Comparison of ENCODE assay signal across 1 cellular context in genomic region chr17:44039829-44040635, GRCh38.
TF ChIP-seq lines count a peak whose summit lies in the region.

No MANE protein-coding gene starts in this region.

TF ChIP-seq in GM12878, 131 proteins besides CTCF, POLR2A, EP300 and RAD21:
- no peak for TF ChIP-seq EZH2 (IDR thresholded peaks at IDR 0.05; ENCODE audit: borderline replicate concordance, control insufficient read depth, low read depth, low read length)
- no peak for TF ChIP-seq ETV6 (conservative IDR thresholded peaks at IDR 0.05 in 1 of 2, IDR thresholded peaks at IDR 0.05 in 1 of 2; ENCODE audit: borderline replicate concordance in 1 of 2, low read depth in 1 of 2)
- no peak for TF ChIP-seq RFX5 (IDR thresholded peaks at IDR 0.05; ENCODE audit: low read depth, low read length)
- TF ChIP-seq ZNF24 (IDR thresholded peaks at IDR 0.05), result no peak
- no peak for TF ChIP-seq YY1 (IDR thresholded peaks at IDR 0.05; ENCODE audit: low read depth, low read length)
- TF ChIP-seq MXI1 (IDR thresholded peaks at IDR 0.05; ENCODE audit: low read depth, low read length), result no peak
- TF ChIP-seq CEBPB (IDR thresholded peaks at IDR 0.05; ENCODE audit: borderline replicate concordance in 1 of 2, low read depth in 2 of 2, low read length in 2 of 2), result no peak
- TF ChIP-seq SMC3 (IDR thresholded peaks at IDR 0.05; ENCODE audit: borderline replicate concordance, low read length), result no peak
- no peak for TF ChIP-seq NRF1 (conservative IDR thresholded peaks at IDR 0.05; ENCODE audit: low read depth, low read length)
- TF ChIP-seq BCL3 (IDR thresholded peaks at IDR 0.05; ENCODE audit: borderline replicate concordance, insufficient read depth, low read depth, low read length, poor library complexity, severe bottlenecking), result no peak
- TF ChIP-seq TBL1XR1 (IDR thresholded peaks at IDR 0.05; ENCODE audit: low read depth, low read length), result no peak
- TF ChIP-seq CREB1 (IDR thresholded peaks at IDR 0.05; ENCODE audit: low read depth), result no peak
- TF ChIP-seq ZNF217 (IDR thresholded peaks at IDR 0.05), result no peak
- no peak for TF ChIP-seq BMI1 (IDR thresholded peaks at IDR 0.05; ENCODE audit: borderline replicate concordance)
- TF ChIP-seq TCF12 (IDR thresholded peaks at IDR 0.05; ENCODE audit: low read depth, low read length), result no peak
- no peak for TF ChIP-seq RCOR1 (conservative IDR thresholded peaks at IDR 0.05; ENCODE audit: low read depth, low read length)
